8 cellular contexts compared by ENCODE assay signal in genomic region chr19:58154287-58154678, GRCh38. TPM values are rescaled to one million over a fixed set of nuclear protein-coding genes. Genes with fewer than 3 reads are reported as not detected.
DNase-seq lines count a peak whose midpoint lies in the region; ATAC-seq lines count a peak whose summit lies in the region.

No MANE protein-coding gene starts in this region.

- H3K4me3 ChIP-seq in SJCRH30 (peak overlapping the region; percentile 92), muscle layer of duodenum (ENCODE audit: low read depth in 1 of 2, low read length in 2 of 2) (peak overlapping the region; percentile 70 to 92)

- H3K9me3 ChIP-seq in SJCRH30 (replicated peaks): peaks cover 8% of the 10 kb centered on the region
- no peaks in the 10 kb centered on the region for H3K9me3 ChIP-seq in muscle layer of duodenum (ENCODE audit: control insufficient read depth in 1 of 2, low read length in 2 of 2)

- DNase-seq in G401 (ENCODE audit: low spot score): peak; percentile 67
- DNase-seq in SJCRH30: peak; percentile 19 to 40
- no peak for DNase-seq in effector CD4-positive, alpha-beta T cell

- ATAC-seq in esophagus mucosa (peak; percentile 16), HG02884 (IDR thresholded peaks at IDR 0.05; ENCODE audit: unreplicated experiment) (no peak), GM19395 (IDR thresholded peaks at IDR 0.05; ENCODE audit: unreplicated experiment) (no peak), HG03378 (IDR thresholded peaks at IDR 0.05; ENCODE audit: unreplicated experiment) (no peak)

- in situ Hi-C loops in G401 (cut with HindIII; ENCODE audit: low sequenced_read_pairs): no loop called here

- no peaks in the 10 kb centered on the region for H3K27me3 ChIP-seq in SJCRH30
- H3K27me3 ChIP-seq in muscle layer of duodenum (ENCODE audit: low read depth, low read length): no peaks in the 10 kb centered on the region

- H3K27ac ChIP-seq in SJCRH30: peak overlapping the region; percentile 60
- peak overlapping the region; percentile 61 for H3K27ac ChIP-seq in muscle layer of duodenum (ENCODE audit: low read length)

- H3K36me3 ChIP-seq in SJCRH30: no peaks in the 10 kb centered on the region
- H3K36me3 ChIP-seq in muscle layer of duodenum (ENCODE audit: control insufficient read depth in 1 of 2, insufficient read depth in 2 of 2, low read length in 2 of 2): no peaks in the 10 kb centered on the region

- H3K4me1 ChIP-seq in SJCRH30 (no peaks in the 10 kb centered on the region), muscle layer of duodenum (ENCODE audit: control insufficient read depth in 1 of 2, insufficient read depth in 2 of 2, low read length in 2 of 2) (peaks cover 0 to 23% of the 10 kb centered on the region in 2 donors)

RNA-seq across cellular contexts. Expression of gene ZNF329, which starts 3.7 kb away (rescaled TPM):
- total RNA-seq in G401 (2014; rRNA removed; shearing (Covaris generic)): 14.5 and 16.9 TPM in 2 replicates
- total RNA-seq in SJCRH30 (2014; rRNA removed; shearing (Covaris generic)): 9.3 and 9.7 TPM in 2 replicates
- total RNA-seq in esophagus mucosa: 2.9 TPM

RNA-seq across cellular contexts. Expression of gene ZNF274, which starts 28.6 kb away (rescaled TPM):
- total RNA-seq in G401 (2014; rRNA removed; shearing (Covaris generic)): 41.3 and 54.2 TPM in 2 replicates
- 19.3 and 23.3 TPM in 2 replicates for total RNA-seq in SJCRH30 (2014; rRNA removed; shearing (Covaris generic))
- 19.5 TPM for total RNA-seq in esophagus mucosa

RNA-seq across cellular contexts. Expression of gene ZSCAN18, which starts 56.3 kb away (rescaled TPM):
- total RNA-seq in G401 (2014; rRNA removed; shearing (Covaris generic)): 39.8 and 58.3 TPM in 2 replicates
- 17.5 and 17.9 TPM in 2 replicates for total RNA-seq in SJCRH30 (2014; rRNA removed; shearing (Covaris generic))
- 9.4 TPM for total RNA-seq in esophagus mucosa
